Comparison of ENCODE assay signal across 34 cellular contexts in genomic region chr1:248196965-248197364, GRCh38.
"Had no signal": no experiment of that assay in that cellular context is flagged by ENCODE, and none has a peak within 500 bp of the region (broad histone marks: within the 10 kb centered on the region; RNA-seq: fewer than 3 reads in every experiment).

Gene OR2M3, plus strand, starts transcription at chr1:248197265. Its CDS starts 5,803 bp downstream, at chr1:248203068.

- H3K9me3 ChIP-seq: MG63 had no signal

- H3K36me3 ChIP-seq: MG63 had no signal

- DNase-seq: Karpas-422, Kasumi-1, MG63, MV-4-11, NCI-H1048, NCI-H1092, NCI-H1092 treated with DMSO at 0.1 percent for 48 hours, NCI-H1105, NCI-H1105 treated with DMSO at 0.1 percent for 48 hours, NCI-H1417, NCI-H1417 treated with DMSO at 0.1 percent for 48 hours, NCI-H1436, NCI-H1436 treated with DMSO at 0.1 percent for 48 hours, NCI-H146, NCI-H1694, NCI-H1694 treated with DMSO at 0.1 percent for 48 hours, NCI-H187, NCI-H187 treated with DMSO at 0.1 percent for 48 hours, NCI-H1930, NCI-H2029, NCI-H2029 treated with DMSO at 0.1 percent for 48 hours, NCI-H2081, NCI-H2081 treated with DMSO at 0.1 percent for 48 hours, NCI-H2107, NCI-H2171, NCI-H2171 treated with DMSO at 0.1 percent for 48 hours, NCI-H2227 treated with DMSO at 0.1 percent for 48 hours, NCI-H226, NCI-H345, NCI-H446, NCI-H446 treated with DMSO at 0.1 percent for 48 hours, NCI-H510A, NCI-H510A treated with DMSO at 0.1 percent for 48 hours, NCI-H524 had no signal

- H3K27me3 ChIP-seq: MG63 had no signal

- H3K4me3 ChIP-seq: MG63 had no signal
